ENCODE assay signal across 8 cellular contexts in the genomic region with DNA sequence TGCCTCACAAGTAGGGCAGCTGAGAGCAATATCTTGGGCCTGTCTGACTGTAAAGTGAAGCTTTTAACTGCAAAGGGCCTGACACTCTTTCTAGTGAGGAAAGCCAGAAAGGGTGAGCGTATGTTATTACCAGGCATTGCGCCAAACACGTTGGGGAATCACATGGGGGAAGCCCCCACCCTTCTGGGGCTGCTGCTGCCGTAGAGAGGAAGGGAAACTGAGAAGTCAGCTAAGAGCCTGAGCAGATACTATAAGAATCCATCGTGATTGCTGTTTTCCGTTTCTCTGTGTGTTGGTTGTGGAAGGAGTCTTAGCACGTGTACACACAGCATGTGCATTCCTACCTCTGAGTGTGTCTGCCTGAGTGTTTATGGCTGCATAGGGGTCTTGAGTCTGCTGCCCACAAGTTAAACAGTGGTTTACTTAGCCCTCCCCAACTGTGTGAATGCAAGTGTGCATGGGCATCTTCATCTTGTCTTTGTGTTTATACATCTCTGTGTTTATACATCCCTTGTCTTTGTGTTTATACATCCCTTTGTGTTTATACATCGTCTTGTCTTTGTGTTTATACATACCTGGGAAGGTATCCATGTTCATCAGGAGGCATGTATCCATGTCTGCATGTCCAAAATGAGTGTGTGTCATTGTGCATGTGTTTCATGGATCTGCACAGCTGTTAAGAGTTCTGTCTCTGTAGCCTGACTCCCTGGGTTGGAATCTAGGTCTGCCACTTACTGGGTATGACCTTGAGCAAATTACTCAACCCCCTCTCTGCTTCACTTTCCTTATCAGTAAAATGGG. TPM values are rescaled to one million over a fixed set of nuclear protein-coding genes. Genes with fewer than 3 reads are reported as not detected.
DNase-seq lines count a peak whose midpoint lies in the region; ATAC-seq, FAIRE-seq and TF ChIP-seq lines count a peak whose summit lies in the region.

No MANE protein-coding gene starts in this region.

- no peak overlapping the region for H3K4me2 ChIP-seq in trophoblast cell (ENCODE audit: low read length)

- TF ChIP-seq CTCF in brain (conservative IDR thresholded peaks at IDR 0.05) (no peak), BE2C (IDR thresholded peaks at IDR 0.05; ENCODE audit: low read depth, low read length) (no peak), WTC11 (IDR thresholded peaks at IDR 0.05) (no peak)

- WGBS in trophoblast cell (ENCODE audit: extremely low coverage, insufficient coverage, insufficient read length) = no CpG with 5 or more reads among the region's 8 CpGs

- H3K4me3 Mint-ChIP-seq in brain (peak overlapping the region in 1 of 5 experiments; percentile 38), WTC11 (no peak overlapping the region)

- no peak overlapping the region for H4K91ac ChIP-seq in trophoblast cell (ENCODE audit: low read depth, low read length)

- no peak overlapping the region for H3K14ac ChIP-seq in trophoblast cell (ENCODE audit: low read length)

- DNase-seq in GM12891 (ENCODE audit: insufficient read length, low spot score) = peak; percentile 66
- DNase-seq in Jurkat, Clone E6-1 (ENCODE audit: low read depth, low spot score) = peak; percentile 4
- peak; percentile 20 to 37 for DNase-seq in trophoblast cell
- DNase-seq in BE2C = no peak
- DNase-seq in WTC11 (ENCODE audit: low spot score) = no peak
- no peak for DNase-seq in DMS153 treated with DMSO at 0.1 percent for 48 hours (lab: John Stamatoyannopoulos, UW; ENCODE audit: unreplicated experiment)

- H3K9me3 ChIP-seq in trophoblast cell (ENCODE audit: insufficient read depth, low read depth, low read length) = peaks cover 1% of the 10 kb centered on the region
- no peaks in the 10 kb centered on the region for H3K9me3 ChIP-seq in BE2C

- no peak overlapping the region for H2AFZ ChIP-seq in trophoblast cell (ENCODE audit: insufficient read depth, low read length, poor library complexity)

- no peaks in the 10 kb centered on the region for H3K36me3 Mint-ChIP-seq in brain
- H3K36me3 Mint-ChIP-seq in WTC11 = no peaks in the 10 kb centered on the region

- TF ChIP-seq POLR2A in GM12891 (IDR thresholded peaks at IDR 0.05; ENCODE audit: low read depth, low read length) = no peak

- H3K9me3 Mint-ChIP-seq in brain = peaks cover 0 to 14% (median 10%) of the 10 kb centered on the region in 5 experiments
- peaks cover 6% of the 10 kb centered on the region for H3K9me3 Mint-ChIP-seq in WTC11

- ATAC-seq in GM21515 (IDR thresholded peaks at IDR 0.05; ENCODE audit: unreplicated experiment) = peak; percentile 91
- no peak for ATAC-seq in WTC11

- H3K4me1 Mint-ChIP-seq in brain (peaks cover 23% of the 10 kb centered on the region), WTC11 (peaks cover 10% of the 10 kb centered on the region)

- H3K27me3 ChIP-seq in trophoblast cell (ENCODE audit: insufficient read depth, low read length) (no peaks in the 10 kb centered on the region), BE2C (no peaks in the 10 kb centered on the region)

- peak overlapping the region in 4 of 5 experiments; percentile 41 to 92 (median 70) for H3K27ac Mint-ChIP-seq in brain
- no peak overlapping the region for H3K27ac Mint-ChIP-seq in WTC11

- no peaks in the 10 kb centered on the region for H3K79me2 ChIP-seq in trophoblast cell (ENCODE audit: control insufficient read depth, insufficient read depth, low read length, poor library complexity)

- no peak overlapping the region for H3K27ac ChIP-seq in trophoblast cell (ENCODE audit: low read depth, low read length)

- FAIRE-seq in GM12891 (lab: Jason Lieb, UNC) = peak; percentile 92

- peaks cover 2 to 8% of the 10 kb centered on the region in 2 experiments for H3K4me1 ChIP-seq in trophoblast cell (ENCODE audit: control insufficient read depth in 1 of 2, insufficient read depth in 2 of 2, low read length in 2 of 2)
- H3K4me1 ChIP-seq in BE2C = no peaks in the 10 kb centered on the region

- H3K79me1 ChIP-seq in trophoblast cell (ENCODE audit: low read length) = no peaks in the 10 kb centered on the region

- H2BK5ac ChIP-seq in trophoblast cell (ENCODE audit: low read depth, low read length, poor library complexity) = no peak overlapping the region

- no peak overlapping the region for H3K4ac ChIP-seq in trophoblast cell (ENCODE audit: low read depth, low read length)

- no peak overlapping the region for H2AK5ac ChIP-seq in trophoblast cell (ENCODE audit: low read length)

- no peak overlapping the region for H4K8ac ChIP-seq in trophoblast cell (ENCODE audit: low read depth, low read length)

- H2BK12ac ChIP-seq in trophoblast cell (ENCODE audit: low read length) = no peak overlapping the region

- H3K36me3 ChIP-seq in trophoblast cell (ENCODE audit: control insufficient read depth in 1 of 2, insufficient read depth in 2 of 2, low read length in 2 of 2) (no peaks in the 10 kb centered on the region), BE2C (no peaks in the 10 kb centered on the region)

- CTCF ChIA-PET in WTC11 (lab: Charles Lee) = no interaction called here

- no peak overlapping the region for H2BK120ac ChIP-seq in trophoblast cell (ENCODE audit: insufficient read depth, low read length, poor library complexity)

- H3K9ac ChIP-seq in trophoblast cell (ENCODE audit: low read length) = no peak overlapping the region

- H3K18ac ChIP-seq in trophoblast cell (ENCODE audit: low read length) = no peak overlapping the region

- no peak overlapping the region for H3K23ac ChIP-seq in trophoblast cell (ENCODE audit: low read length)

- no peak overlapping the region for H4K12ac ChIP-seq in trophoblast cell (ENCODE audit: low read depth, low read length)

- H3K4me3 ChIP-seq in Jurkat, Clone E6-1 (ENCODE audit: low read length) = no peak overlapping the region
- no peak overlapping the region for H3K4me3 ChIP-seq in trophoblast cell (ENCODE audit: low read depth, low read length)
- H3K4me3 ChIP-seq in BE2C (ENCODE audit: low read depth, low read length) = no peak overlapping the region

- peaks cover 6% of the 10 kb centered on the region for H3K27me3 Mint-ChIP-seq in brain
- H3K27me3 Mint-ChIP-seq in WTC11 (ENCODE audit: low read depth) = no peaks in the 10 kb centered on the region; the same call in none of the 2 replicates

- POLR2A ChIA-PET in WTC11 (lab: Charles Lee) = no interaction called here

TF ChIP-seq in GM12891, 5 proteins besides CTCF, POLR2A, EP300 and RAD21:
- TF ChIP-seq SPI1 (IDR thresholded peaks at IDR 0.05; ENCODE audit: low read depth, low read length) (peak; percentile 92), POU2F2 (IDR thresholded peaks at IDR 0.05; ENCODE audit: low read depth, low read length) (no peak), POLR2AphosphoS5 (IDR thresholded peaks at IDR 0.05; ENCODE audit: low read depth, low read length) (no peak)
TF ChIP-seq in GM12891: peak in this region for 1.

TF ChIP-seq in WTC11, 78 proteins besides CTCF, POLR2A, EP300 and RAD21:
- no peak for TF ChIP-seq ZNF219 (CRISPR knock-in tag; IDR thresholded peaks at IDR 0.05; ENCODE audit: borderline replicate concordance)
- TF ChIP-seq GABPB1 (CRISPR knock-in tag; IDR thresholded peaks at IDR 0.05) = no peak
- TF ChIP-seq, protein P1, sequence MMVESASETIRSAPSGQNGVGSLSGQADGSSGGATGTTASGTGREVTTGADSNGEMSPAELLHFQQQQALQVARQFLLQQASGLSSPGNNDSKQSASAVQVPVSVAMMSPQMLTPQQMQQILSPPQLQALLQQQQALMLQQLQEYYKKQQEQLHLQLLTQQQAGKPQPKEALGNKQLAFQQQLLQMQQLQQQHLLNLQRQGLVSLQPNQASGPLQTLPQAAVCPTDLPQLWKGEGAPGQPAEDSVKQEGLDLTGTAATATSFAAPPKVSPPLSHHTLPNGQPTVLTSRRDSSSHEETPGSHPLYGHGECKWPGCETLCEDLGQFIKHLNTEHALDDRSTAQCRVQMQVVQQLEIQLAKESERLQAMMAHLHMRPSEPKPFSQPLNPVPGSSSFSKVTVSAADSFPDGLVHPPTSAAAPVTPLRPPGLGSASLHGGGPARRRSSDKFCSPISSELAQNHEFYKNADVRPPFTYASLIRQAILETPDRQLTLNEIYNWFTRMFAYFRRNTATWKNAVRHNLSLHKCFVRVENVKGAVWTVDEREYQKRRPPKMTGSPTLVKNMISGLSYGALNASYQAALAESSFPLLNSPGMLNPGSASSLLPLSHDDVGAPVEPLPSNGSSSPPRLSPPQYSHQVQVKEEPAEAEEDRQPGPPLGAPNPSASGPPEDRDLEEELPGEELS (CRISPR knock-in tag; IDR thresholded peaks at IDR 0.05) = no peak
- TF ChIP-seq JAZF1 (CRISPR knock-in tag; IDR thresholded peaks at IDR 0.05) = no peak
- TF ChIP-seq FOXJ3 (CRISPR knock-in tag; IDR thresholded peaks at IDR 0.05; ENCODE audit: borderline replicate concordance) = no peak
- TF ChIP-seq ZMAT4 (CRISPR knock-in tag; IDR thresholded peaks at IDR 0.05) = no peak
- TF ChIP-seq, protein P2, sequence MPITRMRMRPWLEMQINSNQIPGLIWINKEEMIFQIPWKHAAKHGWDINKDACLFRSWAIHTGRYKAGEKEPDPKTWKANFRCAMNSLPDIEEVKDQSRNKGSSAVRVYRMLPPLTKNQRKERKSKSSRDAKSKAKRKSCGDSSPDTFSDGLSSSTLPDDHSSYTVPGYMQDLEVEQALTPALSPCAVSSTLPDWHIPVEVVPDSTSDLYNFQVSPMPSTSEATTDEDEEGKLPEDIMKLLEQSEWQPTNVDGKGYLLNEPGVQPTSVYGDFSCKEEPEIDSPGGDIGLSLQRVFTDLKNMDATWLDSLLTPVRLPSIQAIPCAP (CRISPR knock-in tag; IDR thresholded peaks at IDR 0.05) = no peak
- TF ChIP-seq, protein P3, sequence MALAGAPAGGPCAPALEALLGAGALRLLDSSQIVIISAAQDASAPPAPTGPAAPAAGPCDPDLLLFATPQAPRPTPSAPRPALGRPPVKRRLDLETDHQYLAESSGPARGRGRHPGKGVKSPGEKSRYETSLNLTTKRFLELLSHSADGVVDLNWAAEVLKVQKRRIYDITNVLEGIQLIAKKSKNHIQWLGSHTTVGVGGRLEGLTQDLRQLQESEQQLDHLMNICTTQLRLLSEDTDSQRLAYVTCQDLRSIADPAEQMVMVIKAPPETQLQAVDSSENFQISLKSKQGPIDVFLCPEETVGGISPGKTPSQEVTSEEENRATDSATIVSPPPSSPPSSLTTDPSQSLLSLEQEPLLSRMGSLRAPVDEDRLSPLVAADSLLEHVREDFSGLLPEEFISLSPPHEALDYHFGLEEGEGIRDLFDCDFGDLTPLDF (CRISPR knock-in tag; IDR thresholded peaks at IDR 0.05) = no peak

RNA-seq across cellular contexts. Expression of gene SIRPA, which starts 50.3 kb away (rescaled TPM):
- 3.3 TPM for polyA plus RNA-seq in GM12891 (2012; ENCODE audit: low read depth, missing spikeins)
- 2.2 TPM for polyA plus RNA-seq in Jurkat, Clone E6-1 (2012; ENCODE audit: insufficient read depth, insufficient read length)
- polyA plus RNA-seq in brain (ENCODE audit: insufficient read depth, low read depth, low replicate concordance) = 71.6 TPM
- polyA plus RNA-seq in trophoblast cell (2013) = 15.7 and 15.8 TPM in 2 replicates
- polyA plus RNA-seq in BE2C (2012; ENCODE audit: insufficient read depth, insufficient read length, low read depth) = 0.40 TPM
- 5.9 to 8.9 TPM (median 6.7 TPM) in 3 replicates for total RNA-seq in WTC11 (2021)

Comparison
In these comparisons a context has a peak if more than half of its experiments do, and no peak if none do; other contexts are left out.
1. DNase-seq: peak in GM12891 (single experiment), Jurkat, Clone E6-1 (single experiment) and trophoblast cell (2 of 2); none in BE2C (single experiment), WTC11 (single experiment) and DMS153 treated with DMSO at 0.1 percent for 48 hours (single experiment).